Comparison of ENCODE assay signal across 17 cellular contexts in genomic region chr7:100017875-100018274, GRCh38.
DNase-seq lines count a peak whose midpoint lies in the region; ATAC-seq and TF ChIP-seq lines count a peak whose summit lies in the region.
"Had no signal": no experiment of that assay in that cellular context is flagged by ENCODE, and none has a peak within 500 bp of the region (broad histone marks: within the 10 kb centered on the region; RNA-seq: fewer than 3 reads in every experiment).

No MANE protein-coding gene starts in this region.

- 0 out of 2 replicates have a peak overlapping the region, but pooled peaks have one; percentile 88 for H3K4me2 ChIP-seq in BLaER1

- no peaks in the 10 kb centered on the region for H3K27me3 Mint-ChIP-seq in nephron (ENCODE audit: low read depth)

- H3K4me1 ChIP-seq in BLaER1, result peaks cover 23% of the 10 kb centered on the region
- H3K4me1 ChIP-seq in endocrine pancreas (ENCODE audit: control insufficient read depth, insufficient read depth, low read length), result peaks cover 11% of the 10 kb centered on the region

- H3K9me3 Mint-ChIP-seq in nephron, result no peaks in the 10 kb centered on the region

- no peaks in the 10 kb centered on the region for H3K27me3 ChIP-seq in BLaER1
- no peaks in the 10 kb centered on the region for H3K27me3 ChIP-seq in endocrine pancreas (ENCODE audit: control insufficient read depth, insufficient read depth, low read length)
- H3K27me3 ChIP-seq: heart right ventricle had no signal

- H3K4me3 ChIP-seq in BLaER1 (no peak overlapping the region), NB4 (ENCODE audit: low read depth, low read length) (peak overlapping the region; percentile 22), endocrine pancreas (ENCODE audit: control insufficient read depth, insufficient read depth, low read length) (peak overlapping the region; percentile 99)

- no peak for TF ChIP-seq POLR2A in NB4 (IDR thresholded peaks at IDR 0.05; ENCODE audit: extremely low read depth, insufficient read length)

- ATAC-seq in HG03039 (IDR thresholded peaks at IDR 0.05; ENCODE audit: unreplicated experiment), result no peak
- ATAC-seq in activated CD4-positive, CD25-positive, alpha-beta regulatory T cell treated with anti-CD3 and anti-CD28 coated beads, Interleukin-2, amount 50 U/mL, for 24 hours, result no peak
- ATAC-seq: heart right ventricle, Right ventricle myocardium inferior had no signal

- no peak overlapping the region for H3K27ac ChIP-seq in BLaER1
- H3K27ac ChIP-seq: heart right ventricle, left ventricle myocardium inferior, parathyroid adenoma had no signal

- H3K27ac Mint-ChIP-seq in nephron, result peak overlapping the region in 1 of 3 experiments; percentile 22

- H3K4me1 Mint-ChIP-seq in nephron, result peaks cover 14% of the 10 kb centered on the region

- peak overlapping the region; percentile 62 to 76 (median 70) for H3K4me3 Mint-ChIP-seq in nephron

- H3K36me3 ChIP-seq in BLaER1, result peaks cover 51% of the 10 kb centered on the region
- H3K36me3 ChIP-seq in endocrine pancreas (ENCODE audit: control insufficient read depth, insufficient read depth, low read length), result no peaks in the 10 kb centered on the region

- TF ChIP-seq CTCF in NB4 (IDR thresholded peaks at IDR 0.05; ENCODE audit: low read depth, low read length) (no peak), nephron (IDR thresholded peaks at IDR 0.05; ENCODE audit: unreplicated experiment in 3 of 3) (no peak)

- no peaks in the 10 kb centered on the region for H3K9me3 ChIP-seq in BLaER1
- H3K9me3 ChIP-seq in endocrine pancreas (ENCODE audit: control insufficient read depth, low read length), result no peaks in the 10 kb centered on the region
- H3K9me3 ChIP-seq: heart right ventricle, left ventricle myocardium inferior had no signal

- DNase-seq in NB4 (ENCODE audit: low read depth) (no peak), NCI-H524 (lab: John Stamatoyannopoulos, UW) (no peak), SW480 (ENCODE audit: low spot score) (no peak)
- DNase-seq: DMS79; heart right ventricle; KBM-7; left ventricle myocardium inferior; NCI-H187; NCI-H526; stimulated activated CD4-positive, alpha-beta T cell treated with anti-CD3 and anti-CD28 coated beads, Interleukin-2, amount 100 ng/mL, for 24 hours had no signal

- H3K9ac ChIP-seq in BLaER1 (no peak overlapping the region), endocrine pancreas (ENCODE audit: control insufficient read depth, insufficient read depth, low read length) (no peak overlapping the region)
- H3K9ac ChIP-seq: parathyroid adenoma had no signal

- peaks cover 20% of the 10 kb centered on the region for H3K36me3 Mint-ChIP-seq in nephron (ENCODE audit: low read depth)

- H4K20me1 ChIP-seq in BLaER1, result peaks cover 71% of the 10 kb centered on the region
